In genomic region chr1:40384887-40385286, GRCh38 we compare ENCODE assay signal across 9 cellular contexts. TPM values are rescaled to one million over a fixed set of nuclear protein-coding genes. Genes with fewer than 3 reads are reported as not detected.
DNase-seq lines count a peak whose midpoint lies in the region; ATAC-seq and TF ChIP-seq lines count a peak whose summit lies in the region.
"Had no signal": no experiment of that assay in that cellular context is flagged by ENCODE, and none has a peak within 500 bp of the region (broad histone marks: within the 10 kb centered on the region; RNA-seq: fewer than 3 reads in every experiment).

No MANE protein-coding gene starts in this region.

- no peak for TF ChIP-seq CTCF in CD4-positive, alpha-beta T cell (IDR thresholded peaks at IDR 0.05)
- no peak for TF ChIP-seq CTCF in progenitor cell of endocrine pancreas (IDR thresholded peaks at IDR 0.05; ENCODE audit: unreplicated experiment)

- H3K27ac ChIP-seq in CD4-positive, alpha-beta T cell (ENCODE audit: low read depth, low read length), result peak overlapping the region; percentile 95

- POLR2A ChIA-PET in CD4-positive, alpha-beta T cell (lab: Charles Lee), result interaction anchor here (1.1 to 10.9 kb wide), 15 partner anchors 10 to 325 kb away, joined by 3 to 304 read pairs (median 10); partner anchors contain the start of genes COL9A2, SMAP2 and ZFP69

- ATAC-seq in CD4-positive, alpha-beta T cell (ENCODE audit: poor library complexity), result no peak
- ATAC-seq in activated CD4-positive, CD25-positive, alpha-beta regulatory T cell treated with anti-CD3 and anti-CD28 coated beads, Interleukin-2, amount 50 U/mL, for 24 hours, result no peak
- no peak for ATAC-seq in GM18868 (IDR thresholded peaks at IDR 0.05; ENCODE audit: unreplicated experiment)

- H3K4me3 Mint-ChIP-seq in CD4-positive, alpha-beta T cell, result peak overlapping the region; percentile 83
- peak overlapping the region; percentile 34 for H3K4me3 Mint-ChIP-seq in dendritic cell treated with granulocyte-macrophage colony-stimulating factor and Interleukin-4, amounts not matched to agents 40 ng/mL and 50 ng/mL, for 4 days
- peak overlapping the region; percentile 54 for H3K4me3 Mint-ChIP-seq in progenitor cell of endocrine pancreas (ENCODE audit: low read depth)

- DNase-seq in CD4-positive, alpha-beta T cell, result no peak
- DNase-seq in LHCN-M2 (ENCODE audit: low read depth) (peak; percentile 50), progenitor cell of endocrine pancreas (ENCODE audit: low spot score, unreplicated experiment) (no peak), SHP77 treated with DMSO at 0.1 percent for 48 hours (lab: John Stamatoyannopoulos, UW) (no peak), islet precursor cell (no peak)
- DNase-seq: stimulated activated CD4-positive, alpha-beta T cell treated with anti-CD3 and anti-CD28 coated beads, Interleukin-12 subunit alpha, Interleukin-12 subunit beta, amount 100 ng/mL, for 4 hours had no signal

- H3K9me3 Mint-ChIP-seq in CD4-positive, alpha-beta T cell, result no peaks in the 10 kb centered on the region
- no peaks in the 10 kb centered on the region for H3K9me3 Mint-ChIP-seq in dendritic cell treated with granulocyte-macrophage colony-stimulating factor and Interleukin-4, amounts not matched to agents 40 ng/mL and 50 ng/mL, for 4 days
- peaks cover 9% of the 10 kb centered on the region for H3K9me3 Mint-ChIP-seq in progenitor cell of endocrine pancreas (ENCODE audit: low read depth)

- H3K27me3 Mint-ChIP-seq in CD4-positive, alpha-beta T cell, result no peaks in the 10 kb centered on the region
- no peaks in the 10 kb centered on the region for H3K27me3 Mint-ChIP-seq in dendritic cell treated with granulocyte-macrophage colony-stimulating factor and Interleukin-4, amounts not matched to agents 40 ng/mL and 50 ng/mL, for 4 days
- no peaks in the 10 kb centered on the region for H3K27me3 Mint-ChIP-seq in progenitor cell of endocrine pancreas

- intact Hi-C loops in CD4-positive, alpha-beta T cell (cut with DNase I, micrococcal nuclease), result loop anchor here in 1 of 2 experiments (1.0 to 10.0 kb wide), 3 partner anchors 8 to 130 kb away; partner anchors contain the start of gene ZMPSTE24
- intact Hi-C loops in dendritic cell treated with granulocyte-macrophage colony-stimulating factor and Interleukin-4, amounts not matched to agents 40 ng/mL and 50 ng/mL, for 4 days (cut with micrococcal nuclease), result loop anchor here (5.0 kb wide), 1 partner anchor 43 kb away; no protein-coding TSS in a partner anchor

- peaks cover 67% of the 10 kb centered on the region for H3K36me3 Mint-ChIP-seq in CD4-positive, alpha-beta T cell (ENCODE audit: low read depth)
- peaks cover 67% of the 10 kb centered on the region for H3K36me3 Mint-ChIP-seq in dendritic cell treated with granulocyte-macrophage colony-stimulating factor and Interleukin-4, amounts not matched to agents 40 ng/mL and 50 ng/mL, for 4 days (ENCODE audit: low read depth)
- H3K36me3 Mint-ChIP-seq in progenitor cell of endocrine pancreas (ENCODE audit: insufficient read depth), result peaks cover 15% of the 10 kb centered on the region

- CTCF ChIA-PET in CD4-positive, alpha-beta T cell (lab: Charles Lee), result interaction anchor here (0.5 to 4.8 kb wide), 6 partner anchors 10 to 60 kb away, joined by 3 to 38 read pairs (median 10); no protein-coding TSS in a partner anchor

- no peaks in the 10 kb centered on the region for H3K9me3 ChIP-seq in CD4-positive, alpha-beta T cell (ENCODE audit: control insufficient read depth, low read length)

- H3K27ac Mint-ChIP-seq in CD4-positive, alpha-beta T cell, result peak overlapping the region; percentile 96
- H3K27ac Mint-ChIP-seq in dendritic cell treated with granulocyte-macrophage colony-stimulating factor and Interleukin-4, amounts not matched to agents 40 ng/mL and 50 ng/mL, for 4 days, result peak overlapping the region; percentile 99
- peak overlapping the region; percentile 94 for H3K27ac Mint-ChIP-seq in progenitor cell of endocrine pancreas

- no peaks in the 10 kb centered on the region for H3K27me3 ChIP-seq in CD4-positive, alpha-beta T cell (ENCODE audit: control insufficient read depth, insufficient read depth, low read length)

- H3K4me1 Mint-ChIP-seq in CD4-positive, alpha-beta T cell (ENCODE audit: low read depth), result peaks cover 84% of the 10 kb centered on the region
- H3K4me1 Mint-ChIP-seq in dendritic cell treated with granulocyte-macrophage colony-stimulating factor and Interleukin-4, amounts not matched to agents 40 ng/mL and 50 ng/mL, for 4 days (ENCODE audit: low read depth), result peaks cover 83% of the 10 kb centered on the region
- H3K4me1 Mint-ChIP-seq in progenitor cell of endocrine pancreas (ENCODE audit: low read depth), result peaks cover 69% of the 10 kb centered on the region

RNA-seq across cellular contexts. Expression of gene SMAP2, which starts 11.4 kb away (rescaled TPM):
- total RNA-seq in CD4-positive, alpha-beta T cell, result 100 to 1,000 TPM; 214 to 216 TPM
- 34.9 and 35.1 TPM in 2 replicates for total RNA-seq in LHCN-M2 (2014; rRNA removed)
- 20.3 TPM for polyA plus RNA-seq in LHCN-M2 (2012)
- 27.1 and 30.3 TPM in 2 replicates for total RNA-seq in progenitor cell of endocrine pancreas
